In the genomic region with DNA sequence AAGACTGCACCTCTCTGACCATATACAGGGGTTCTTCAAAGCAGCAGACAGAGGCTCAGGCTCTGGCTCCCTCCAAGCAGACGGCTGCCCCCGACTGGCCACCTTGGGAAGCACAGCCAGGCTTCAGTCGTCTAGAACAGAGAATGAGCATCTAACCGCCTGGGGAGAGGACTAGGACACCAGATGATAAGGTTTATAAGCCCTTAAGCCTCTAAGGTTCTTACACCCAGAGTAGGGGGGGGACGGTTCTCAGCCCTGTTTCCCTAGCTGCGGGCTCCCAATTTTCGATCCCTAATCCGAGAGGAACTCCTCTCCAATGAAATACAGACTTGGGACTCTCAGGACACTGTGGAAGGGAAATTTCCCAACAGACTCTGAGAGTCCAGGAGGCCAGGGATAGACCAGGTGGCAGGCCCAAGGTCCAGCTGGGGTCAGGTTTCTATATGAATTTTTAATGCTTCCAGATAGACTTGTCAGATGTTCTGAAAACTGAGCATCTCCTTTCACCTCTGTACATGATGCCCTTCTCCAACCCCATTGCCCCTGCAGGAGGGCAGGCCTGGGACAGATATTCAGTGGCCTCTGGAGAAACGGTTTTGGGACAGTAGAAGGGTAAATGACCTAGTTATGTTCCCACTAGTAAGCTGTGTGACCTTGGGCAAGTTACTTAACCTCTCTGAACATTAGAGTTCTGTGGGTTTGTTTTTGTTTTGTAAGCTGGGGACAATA, we compare ENCODE assay signal across 8 cellular contexts. TPM values are rescaled to one million over a fixed set of nuclear protein-coding genes. Genes with fewer than 3 reads are reported as not detected.
A peak's percentile ranks its signal among the peaks of the same experiment; 100 is the strongest.
DNase-seq lines count a peak whose midpoint lies in the region; ATAC-seq and TF ChIP-seq lines count a peak whose summit lies in the region.

No MANE protein-coding gene starts in this region.

- no peak overlapping the region for H3K4me3 ChIP-seq in Peyer's patch

- no peak overlapping the region for H3K27ac ChIP-seq in Peyer's patch

- intact Hi-C loops in Right ventricle myocardium inferior (cut with DNase I), result loop anchor here (1.0 kb wide), 1 partner anchor 135 kb away; no protein-coding TSS in a partner anchor
- intact Hi-C loops in cardiac septum (cut with DNase I), result loop anchor here (2.0 kb wide), 1 partner anchor 134 kb away; no protein-coding TSS in a partner anchor
- intact Hi-C loops in activated T-helper 1 cell treated with anti-CD3 and anti-CD28 coated beads, Interleukin-12 subunit alpha, Interleukin-12 subunit beta, Interleukin-2, Interleukin-4 antibody, amounts not matched to agents 30 ng/mL and 10 ng/mL and 1 ng/mL, durations not matched to agents 14 hours and 24 hours and 36 hours (cut with micrococcal nuclease), result loop anchor here (1.0 to 5.0 kb wide), 3 partner anchors 23 to 135 kb away; partner anchors contain the start of gene UBE2L6

- H3K4me1 ChIP-seq in Peyer's patch, result peaks cover 0 to 32% (median 22%) of the 10 kb centered on the region in 4 donors

- no peak overlapping the region for H3K27ac Mint-ChIP-seq in activated T-helper 1 cell treated with anti-CD3 and anti-CD28 coated beads, Interleukin-12 subunit alpha, Interleukin-12 subunit beta, Interleukin-2, Interleukin-4 antibody, amounts not matched to agents 30 ng/mL and 10 ng/mL and 1 ng/mL, durations not matched to agents 14 hours and 24 hours and 36 hours

- no peak overlapping the region for H3K4me3 Mint-ChIP-seq in activated T-helper 1 cell treated with anti-CD3 and anti-CD28 coated beads, Interleukin-12 subunit alpha, Interleukin-12 subunit beta, Interleukin-2, Interleukin-4 antibody, amounts not matched to agents 30 ng/mL and 10 ng/mL and 1 ng/mL, durations not matched to agents 14 hours and 24 hours and 36 hours

- H3K36me3 ChIP-seq in Peyer's patch, result peaks cover 0 to 8% (median 0%) of the 10 kb centered on the region in 3 donors

- no peak for TF ChIP-seq POLR2A in Peyer's patch (IDR thresholded peaks at IDR 0.05)

- H3K4me1 Mint-ChIP-seq in activated T-helper 1 cell treated with anti-CD3 and anti-CD28 coated beads, Interleukin-12 subunit alpha, Interleukin-12 subunit beta, Interleukin-2, Interleukin-4 antibody, amounts not matched to agents 30 ng/mL and 10 ng/mL and 1 ng/mL, durations not matched to agents 14 hours and 24 hours and 36 hours (ENCODE audit: low read depth), result peaks cover 12% of the 10 kb centered on the region

- peaks cover 49% of the 10 kb centered on the region for H3K27me3 Mint-ChIP-seq in activated T-helper 1 cell treated with anti-CD3 and anti-CD28 coated beads, Interleukin-12 subunit alpha, Interleukin-12 subunit beta, Interleukin-2, Interleukin-4 antibody, amounts not matched to agents 30 ng/mL and 10 ng/mL and 1 ng/mL, durations not matched to agents 14 hours and 24 hours and 36 hours (ENCODE audit: insufficient read depth)

- H3K9me3 ChIP-seq in Peyer's patch, result no peaks in the 10 kb centered on the region

- ATAC-seq in Right ventricle myocardium inferior, result peak; percentile 29

- H3K27me3 ChIP-seq in Peyer's patch, result no peaks in the 10 kb centered on the region

- H3K9me3 Mint-ChIP-seq in activated T-helper 1 cell treated with anti-CD3 and anti-CD28 coated beads, Interleukin-12 subunit alpha, Interleukin-12 subunit beta, Interleukin-2, Interleukin-4 antibody, amounts not matched to agents 30 ng/mL and 10 ng/mL and 1 ng/mL, durations not matched to agents 14 hours and 24 hours and 36 hours, result no peaks in the 10 kb centered on the region

- H3K36me3 Mint-ChIP-seq in activated T-helper 1 cell treated with anti-CD3 and anti-CD28 coated beads, Interleukin-12 subunit alpha, Interleukin-12 subunit beta, Interleukin-2, Interleukin-4 antibody, amounts not matched to agents 30 ng/mL and 10 ng/mL and 1 ng/mL, durations not matched to agents 14 hours and 24 hours and 36 hours (ENCODE audit: low read depth), result peaks cover 5% of the 10 kb centered on the region

- DNase-seq in Right ventricle myocardium inferior (ENCODE audit: missing footprints) (no peak), cardiac septum (ENCODE audit: low spot score) (no peak), HT-29 (ENCODE audit: low spot score) (peak; percentile 76), Peyer's patch (peak; percentile 49 to 80 (median 75)), germinal center (ENCODE audit: low spot score) (peak; percentile 72), retina (peak; percentile 80), dedifferentiated amniotic fluid mesenchymal stem cell (ENCODE audit: extremely low spot score) (no peak)
- DNase-seq in activated T-helper 1 cell treated with anti-CD3 and anti-CD28 coated beads, Interleukin-12 subunit alpha, Interleukin-12 subunit beta, Interleukin-2, Interleukin-4 antibody, amounts not matched to agents 30 ng/mL and 10 ng/mL and 1 ng/mL, durations not matched to agents 14 hours and 24 hours and 36 hours (ENCODE audit: low spot score), result peak; percentile 62

- peak in 5 of 6 experiments; percentile 37 to 62 (median 58) for TF ChIP-seq CTCF in Peyer's patch (IDR thresholded peaks at IDR 0.05)

RNA-seq across cellular contexts. Expression of gene RTN4RL2, which starts 20.2 kb away (rescaled TPM):
- total RNA-seq in Right ventricle myocardium inferior (1.6 TPM), cardiac septum (0.73 TPM), Peyer's patch (1 to 10 TPM in 1 of 4 donors, not detected in 3; 1.2 TPM)
- 0.79 and 1.1 TPM in 2 replicates for total RNA-seq in HT-29 (2014; rRNA removed; shearing (Covaris generic))
- 0.54 TPM in 1 of 2 replicates, not detected in the other for total RNA-seq in activated T-helper 1 cell treated with anti-CD3 and anti-CD28 coated beads, Interleukin-12 subunit alpha, Interleukin-12 subunit beta, Interleukin-2, Interleukin-4 antibody, amounts not matched to agents 30 ng/mL and 10 ng/mL and 1 ng/mL, durations not matched to agents 14 hours and 24 hours and 36 hours

RNA-seq across cellular contexts. Expression of gene SLC43A1, which starts 34.9 kb away (rescaled TPM):
- total RNA-seq in Right ventricle myocardium inferior (6.4 TPM), cardiac septum (2.0 TPM), Peyer's patch (10 to 100 TPM in 3 of 4 donors, 1 to 10 TPM in 1; 4.6 to 19.0 (median 11.2) TPM)
- 47.7 and 60.8 TPM in 2 replicates for total RNA-seq in HT-29 (2014; rRNA removed; shearing (Covaris generic))
- 29.1 and 30.3 TPM in 2 replicates for total RNA-seq in activated T-helper 1 cell treated with anti-CD3 and anti-CD28 coated beads, Interleukin-12 subunit alpha, Interleukin-12 subunit beta, Interleukin-2, Interleukin-4 antibody, amounts not matched to agents 30 ng/mL and 10 ng/mL and 1 ng/mL, durations not matched to agents 14 hours and 24 hours and 36 hours

RNA-seq across cellular contexts. Expression of gene TIMM10, which starts 50.0 kb away (rescaled TPM):
- total RNA-seq in Right ventricle myocardium inferior (58.1 TPM), cardiac septum (71.6 TPM), Peyer's patch (10 to 100 TPM; 16.8 to 39.6 (median 19.6) TPM)
- 133 and 143 TPM in 2 replicates for total RNA-seq in HT-29 (2014; rRNA removed; shearing (Covaris generic))
- 98.2 and 99.6 TPM in 2 replicates for total RNA-seq in activated T-helper 1 cell treated with anti-CD3 and anti-CD28 coated beads, Interleukin-12 subunit alpha, Interleukin-12 subunit beta, Interleukin-2, Interleukin-4 antibody, amounts not matched to agents 30 ng/mL and 10 ng/mL and 1 ng/mL, durations not matched to agents 14 hours and 24 hours and 36 hours

RNA-seq across cellular contexts. Expression of gene SLC43A3, which starts 53.7 kb away (rescaled TPM):
- total RNA-seq in Right ventricle myocardium inferior, result 22.4 TPM
- 26.7 TPM for total RNA-seq in cardiac septum
- not detected in 2 replicates for total RNA-seq in HT-29 (2014; rRNA removed; shearing (Covaris generic))
- total RNA-seq in Peyer's patch, result 10 to 100 TPM in 3 of 4 donors, 1 to 10 TPM in 1; 5.1 to 38.8 (median 17.6) TPM
- total RNA-seq in activated T-helper 1 cell treated with anti-CD3 and anti-CD28 coated beads, Interleukin-12 subunit alpha, Interleukin-12 subunit beta, Interleukin-2, Interleukin-4 antibody, amounts not matched to agents 30 ng/mL and 10 ng/mL and 1 ng/mL, durations not matched to agents 14 hours and 24 hours and 36 hours, result 181 and 184 TPM in 2 replicates

RNA-seq across cellular contexts. Expression of gene SMTNL1, which starts 56.8 kb away (rescaled TPM):
- total RNA-seq in Right ventricle myocardium inferior (not detected), cardiac septum (not detected), Peyer's patch (not detected)
- total RNA-seq in HT-29 (2014; rRNA removed; shearing (Covaris generic)), result not detected in 2 replicates
- not detected in 2 replicates for total RNA-seq in activated T-helper 1 cell treated with anti-CD3 and anti-CD28 coated beads, Interleukin-12 subunit alpha, Interleukin-12 subunit beta, Interleukin-2, Interleukin-4 antibody, amounts not matched to agents 30 ng/mL and 10 ng/mL and 1 ng/mL, durations not matched to agents 14 hours and 24 hours and 36 hours

Comparison
In these comparisons a context has a peak if more than half of its experiments do, and no peak if none do; other contexts are left out.
1. DNase-seq: peak in HT-29 (single experiment), Peyer's patch (3 of 3), activated T-helper 1 cell treated with anti-CD3 and anti-CD28 coated beads, Interleukin-12 subunit alpha, Interleukin-12 subunit beta, Interleukin-2, Interleukin-4 antibody, amounts not matched to agents 30 ng/mL and 10 ng/mL and 1 ng/mL, durations not matched to agents 14 hours and 24 hours and 36 hours (single experiment), germinal center (single experiment) and retina (single experiment); none in Right ventricle myocardium inferior (single experiment), cardiac septum (single experiment) and dedifferentiated amniotic fluid mesenchymal stem cell (single experiment).